1 cellular context compared by ENCODE assay signal in the genomic region with DNA sequence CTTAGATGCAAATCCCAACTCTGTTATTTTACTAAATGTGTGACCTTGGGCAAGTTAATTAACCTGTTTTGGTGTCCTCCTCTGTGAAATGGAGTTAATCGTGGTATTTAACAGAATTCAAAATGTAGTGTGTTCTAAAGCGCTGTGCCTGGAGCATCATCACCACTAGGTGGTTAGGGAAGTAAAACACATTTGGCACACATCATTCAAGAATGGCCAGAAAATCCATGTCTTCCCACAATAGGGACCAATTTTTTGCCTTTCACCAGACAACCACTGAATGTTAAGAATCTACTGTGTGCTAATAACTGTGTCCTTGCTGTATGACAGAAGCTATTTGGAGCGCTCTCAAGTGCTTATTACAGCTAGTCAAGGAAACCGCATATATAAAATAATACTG.
TF ChIP-seq lines count a peak whose summit lies in the region.

No MANE protein-coding gene starts in this region.

TF ChIP-seq in H1, 55 proteins besides CTCF, POLR2A, EP300 and RAD21 (continued from another document):
- TF ChIP-seq, protein P1, sequence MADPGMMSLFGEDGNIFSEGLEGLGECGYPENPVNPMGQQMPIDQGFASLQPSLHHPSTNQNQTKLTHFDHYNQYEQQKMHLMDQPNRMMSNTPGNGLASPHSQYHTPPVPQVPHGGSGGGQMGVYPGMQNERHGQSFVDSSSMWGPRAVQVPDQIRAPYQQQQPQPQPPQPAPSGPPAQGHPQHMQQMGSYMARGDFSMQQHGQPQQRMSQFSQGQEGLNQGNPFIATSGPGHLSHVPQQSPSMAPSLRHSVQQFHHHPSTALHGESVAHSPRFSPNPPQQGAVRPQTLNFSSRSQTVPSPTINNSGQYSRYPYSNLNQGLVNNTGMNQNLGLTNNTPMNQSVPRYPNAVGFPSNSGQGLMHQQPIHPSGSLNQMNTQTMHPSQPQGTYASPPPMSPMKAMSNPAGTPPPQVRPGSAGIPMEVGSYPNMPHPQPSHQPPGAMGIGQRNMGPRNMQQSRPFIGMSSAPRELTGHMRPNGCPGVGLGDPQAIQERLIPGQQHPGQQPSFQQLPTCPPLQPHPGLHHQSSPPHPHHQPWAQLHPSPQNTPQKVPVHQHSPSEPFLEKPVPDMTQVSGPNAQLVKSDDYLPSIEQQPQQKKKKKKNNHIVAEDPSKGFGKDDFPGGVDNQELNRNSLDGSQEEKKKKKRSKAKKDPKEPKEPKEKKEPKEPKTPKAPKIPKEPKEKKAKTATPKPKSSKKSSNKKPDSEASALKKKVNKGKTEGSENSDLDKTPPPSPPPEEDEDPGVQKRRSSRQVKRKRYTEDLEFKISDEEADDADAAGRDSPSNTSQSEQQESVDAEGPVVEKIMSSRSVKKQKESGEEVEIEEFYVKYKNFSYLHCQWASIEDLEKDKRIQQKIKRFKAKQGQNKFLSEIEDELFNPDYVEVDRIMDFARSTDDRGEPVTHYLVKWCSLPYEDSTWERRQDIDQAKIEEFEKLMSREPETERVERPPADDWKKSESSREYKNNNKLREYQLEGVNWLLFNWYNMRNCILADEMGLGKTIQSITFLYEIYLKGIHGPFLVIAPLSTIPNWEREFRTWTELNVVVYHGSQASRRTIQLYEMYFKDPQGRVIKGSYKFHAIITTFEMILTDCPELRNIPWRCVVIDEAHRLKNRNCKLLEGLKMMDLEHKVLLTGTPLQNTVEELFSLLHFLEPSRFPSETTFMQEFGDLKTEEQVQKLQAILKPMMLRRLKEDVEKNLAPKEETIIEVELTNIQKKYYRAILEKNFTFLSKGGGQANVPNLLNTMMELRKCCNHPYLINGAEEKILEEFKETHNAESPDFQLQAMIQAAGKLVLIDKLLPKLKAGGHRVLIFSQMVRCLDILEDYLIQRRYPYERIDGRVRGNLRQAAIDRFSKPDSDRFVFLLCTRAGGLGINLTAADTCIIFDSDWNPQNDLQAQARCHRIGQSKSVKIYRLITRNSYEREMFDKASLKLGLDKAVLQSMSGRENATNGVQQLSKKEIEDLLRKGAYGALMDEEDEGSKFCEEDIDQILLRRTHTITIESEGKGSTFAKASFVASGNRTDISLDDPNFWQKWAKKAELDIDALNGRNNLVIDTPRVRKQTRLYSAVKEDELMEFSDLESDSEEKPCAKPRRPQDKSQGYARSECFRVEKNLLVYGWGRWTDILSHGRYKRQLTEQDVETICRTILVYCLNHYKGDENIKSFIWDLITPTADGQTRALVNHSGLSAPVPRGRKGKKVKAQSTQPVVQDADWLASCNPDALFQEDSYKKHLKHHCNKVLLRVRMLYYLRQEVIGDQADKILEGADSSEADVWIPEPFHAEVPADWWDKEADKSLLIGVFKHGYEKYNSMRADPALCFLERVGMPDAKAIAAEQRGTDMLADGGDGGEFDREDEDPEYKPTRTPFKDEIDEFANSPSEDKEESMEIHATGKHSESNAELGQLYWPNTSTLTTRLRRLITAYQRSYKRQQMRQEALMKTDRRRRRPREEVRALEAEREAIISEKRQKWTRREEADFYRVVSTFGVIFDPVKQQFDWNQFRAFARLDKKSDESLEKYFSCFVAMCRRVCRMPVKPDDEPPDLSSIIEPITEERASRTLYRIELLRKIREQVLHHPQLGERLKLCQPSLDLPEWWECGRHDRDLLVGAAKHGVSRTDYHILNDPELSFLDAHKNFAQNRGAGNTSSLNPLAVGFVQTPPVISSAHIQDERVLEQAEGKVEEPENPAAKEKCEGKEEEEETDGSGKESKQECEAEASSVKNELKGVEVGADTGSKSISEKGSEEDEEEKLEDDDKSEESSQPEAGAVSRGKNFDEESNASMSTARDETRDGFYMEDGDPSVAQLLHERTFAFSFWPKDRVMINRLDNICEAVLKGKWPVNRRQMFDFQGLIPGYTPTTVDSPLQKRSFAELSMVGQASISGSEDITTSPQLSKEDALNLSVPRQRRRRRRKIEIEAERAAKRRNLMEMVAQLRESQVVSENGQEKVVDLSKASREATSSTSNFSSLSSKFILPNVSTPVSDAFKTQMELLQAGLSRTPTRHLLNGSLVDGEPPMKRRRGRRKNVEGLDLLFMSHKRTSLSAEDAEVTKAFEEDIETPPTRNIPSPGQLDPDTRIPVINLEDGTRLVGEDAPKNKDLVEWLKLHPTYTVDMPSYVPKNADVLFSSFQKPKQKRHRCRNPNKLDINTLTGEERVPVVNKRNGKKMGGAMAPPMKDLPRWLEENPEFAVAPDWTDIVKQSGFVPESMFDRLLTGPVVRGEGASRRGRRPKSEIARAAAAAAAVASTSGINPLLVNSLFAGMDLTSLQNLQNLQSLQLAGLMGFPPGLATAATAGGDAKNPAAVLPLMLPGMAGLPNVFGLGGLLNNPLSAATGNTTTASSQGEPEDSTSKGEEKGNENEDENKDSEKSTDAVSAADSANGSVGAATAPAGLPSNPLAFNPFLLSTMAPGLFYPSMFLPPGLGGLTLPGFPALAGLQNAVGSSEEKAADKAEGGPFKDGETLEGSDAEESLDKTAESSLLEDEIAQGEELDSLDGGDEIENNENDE (IDR thresholded peaks at IDR 0.05; ENCODE audit: insufficient replicate concordance, low read length): no peak
- TF ChIP-seq NRF1 (IDR thresholded peaks at IDR 0.05; ENCODE audit: low read depth, low read length) (no peak), TAF7 (optimal IDR thresholded peaks at IDR 0.05; ENCODE audit: borderline replicate concordance, low read depth, low read length) (no peak), FOSL1 (IDR thresholded peaks at IDR 0.05; ENCODE audit: insufficient read depth, low read depth, low read length) (no peak), POLR2AphosphoS5 (IDR thresholded peaks at IDR 0.05; ENCODE audit: low read depth, low read length) (no peak), RFX5 (IDR thresholded peaks at IDR 0.05; ENCODE audit: borderline replicate concordance, low read depth, low read length) (no peak), ZNF274 (IDR thresholded peaks at IDR 0.05; ENCODE audit: borderline replicate concordance, extremely low read depth, low read length) (no peak), RNF2 (IDR thresholded peaks at IDR 0.05; ENCODE audit: borderline replicate concordance, low read depth, low read length, missing control alignments, poor library complexity, severe bottlenecking) (no peak), POU5F1 (IDR thresholded peaks at IDR 0.05; ENCODE audit: low read depth, low read length) (no peak), BCL11A (IDR thresholded peaks at IDR 0.05; ENCODE audit: low read depth in 2 of 2, low read length in 2 of 2) (no peak), SP2 (IDR thresholded peaks at IDR 0.05; ENCODE audit: low read length) (no peak), NANOG (IDR thresholded peaks at IDR 0.05; ENCODE audit: insufficient read depth, low read depth, low read length, poor library complexity, severe bottlenecking) (no peak), SIRT6 (IDR thresholded peaks at IDR 0.05; ENCODE audit: low read length) (no peak), SRF (IDR thresholded peaks at IDR 0.05; ENCODE audit: low read depth, low read length) (no peak), SAP30 (IDR thresholded peaks at IDR 0.05; ENCODE audit: insufficient read depth, insufficient replicate concordance, low read length) (no peak)
- TF ChIP-seq, protein P2, sequence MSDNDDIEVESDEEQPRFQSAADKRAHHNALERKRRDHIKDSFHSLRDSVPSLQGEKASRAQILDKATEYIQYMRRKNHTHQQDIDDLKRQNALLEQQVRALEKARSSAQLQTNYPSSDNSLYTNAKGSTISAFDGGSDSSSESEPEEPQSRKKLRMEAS (IDR thresholded peaks at IDR 0.05): no peak
TF ChIP-seq in H1: peak in this region for 0.
